11 cellular contexts compared by ENCODE assay signal in the genomic region with DNA sequence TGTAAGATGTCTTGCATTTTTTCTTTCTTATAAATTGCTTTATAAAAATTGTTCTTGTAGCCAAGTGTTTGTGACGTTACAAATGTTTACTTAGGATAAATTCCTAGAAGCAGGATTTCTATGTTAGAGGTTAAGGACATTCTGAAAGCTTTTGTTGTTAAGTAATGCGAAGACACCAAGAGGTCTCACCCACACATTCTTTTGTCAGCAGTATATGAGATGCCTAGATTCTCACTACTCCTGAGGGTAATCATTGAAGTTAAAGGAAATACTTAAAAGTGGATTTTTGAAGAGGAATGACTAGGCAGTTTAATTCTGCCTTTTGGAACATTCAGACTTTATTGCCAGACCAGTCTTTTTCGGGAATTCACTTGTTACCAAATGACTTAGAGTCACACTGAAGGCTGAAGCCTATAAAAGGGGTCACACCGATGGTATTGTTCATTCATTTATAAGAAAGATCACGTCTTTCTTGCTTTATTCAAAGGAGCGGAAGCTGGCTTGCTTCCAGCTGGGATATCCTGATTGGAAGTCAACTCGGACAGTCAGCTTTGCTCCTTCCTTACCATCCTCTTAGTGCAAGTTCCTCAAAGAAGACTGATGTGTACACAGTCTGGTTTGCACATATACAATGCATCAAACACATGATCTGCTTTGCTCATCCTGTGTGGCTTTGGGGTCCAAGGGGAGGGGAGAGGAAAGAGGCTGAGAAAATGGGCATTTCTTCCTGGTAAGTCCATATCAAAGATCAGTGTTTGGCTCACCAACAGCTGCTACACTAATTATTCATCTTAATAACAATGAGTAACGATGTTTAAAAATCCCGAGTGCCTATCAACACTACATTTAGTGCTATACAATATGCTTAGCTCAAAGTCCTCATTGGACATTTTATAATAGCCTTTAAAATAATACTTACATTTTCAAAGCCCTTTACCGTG.
A peak's percentile ranks its signal among the peaks of the same experiment; 100 is the strongest.
DNase-seq lines count a peak whose midpoint lies in the region; ATAC-seq and TF ChIP-seq lines count a peak whose summit lies in the region.
"Had no signal": no experiment of that assay in that cellular context is flagged by ENCODE, and none has a peak within 500 bp of the region (broad histone marks: within the 10 kb centered on the region; RNA-seq: fewer than 3 reads in every experiment).

No MANE protein-coding gene starts in this region.

- peak; percentile 8 for DNase-seq in NCI-H2196 (lab: John Stamatoyannopoulos, UW; ENCODE audit: unreplicated experiment)
- DNase-seq in NCI-H2196 treated with DMSO at 0.1 percent for 48 hours (lab: John Stamatoyannopoulos, UW; ENCODE audit: unreplicated experiment): no peak
- DNase-seq in kidney tubule cell (ENCODE audit: low spot score): peak; percentile 39
- DNase-seq in tibial artery: no peak
- no peak for DNase-seq in NOMO-1 treated with dmso at 0.1 percent for 144 hours (lab: John Stamatoyannopoulos, UW; ENCODE audit: unreplicated experiment)
- DNase-seq in globus pallidus (ENCODE audit: low spot score): no peak
- DNase-seq: NCI-H1092 had no signal

- H3K4me1 Mint-ChIP-seq in brain: peaks cover 30% of the 10 kb centered on the region

- ATAC-seq in GM18498 (IDR thresholded peaks at IDR 0.05; ENCODE audit: unreplicated experiment): no peak
- ATAC-seq: HCT116 had no signal

- no peaks in the 10 kb centered on the region for H3K36me3 Mint-ChIP-seq in brain

- peak overlapping the region in 3 of 5 experiments; percentile 8 to 58 (median 30) for H3K27ac Mint-ChIP-seq in brain

- no peaks in the 10 kb centered on the region for H3K9me3 Mint-ChIP-seq in brain
- H3K9me3 Mint-ChIP-seq: neural crest cell had no signal

- no peak overlapping the region for H3K4me3 ChIP-seq in tibial artery

- H3K36me3 ChIP-seq in tibial artery: no peaks in the 10 kb centered on the region

- TF ChIP-seq CTCF in brain (conservative IDR thresholded peaks at IDR 0.05): no peak
- no peak for TF ChIP-seq CTCF in tibial artery (IDR thresholded peaks at IDR 0.05)

- intact Hi-C loops in tibial artery (cut with DNase I; ENCODE audit: low total_unique reads): no loop called here

- no peaks in the 10 kb centered on the region for H3K9me3 ChIP-seq in tibial artery

- H3K27ac ChIP-seq in tibial artery: peak overlapping the region; percentile 49 to 50

- peaks cover 0 to 28% (median 13%) of the 10 kb centered on the region in 4 donors for H3K4me1 ChIP-seq in tibial artery

- no peaks in the 10 kb centered on the region for H3K27me3 ChIP-seq in tibial artery

- H3K4me3 Mint-ChIP-seq in brain: no peak overlapping the region
- H3K4me3 Mint-ChIP-seq: neural crest cell had no signal

- peaks cover 3% of the 10 kb centered on the region for H3K27me3 Mint-ChIP-seq in brain

Comparison
In these comparisons a context has a peak if more than half of its experiments do, and no peak if none do; other contexts are left out.
1. DNase-seq: peak in NCI-H2196 (single experiment) and kidney tubule cell (single experiment); none in NCI-H2196 treated with DMSO at 0.1 percent for 48 hours (single experiment), tibial artery (0 of 2), NOMO-1 treated with dmso at 0.1 percent for 144 hours (single experiment) and globus pallidus (single experiment).